In the genomic region with DNA sequence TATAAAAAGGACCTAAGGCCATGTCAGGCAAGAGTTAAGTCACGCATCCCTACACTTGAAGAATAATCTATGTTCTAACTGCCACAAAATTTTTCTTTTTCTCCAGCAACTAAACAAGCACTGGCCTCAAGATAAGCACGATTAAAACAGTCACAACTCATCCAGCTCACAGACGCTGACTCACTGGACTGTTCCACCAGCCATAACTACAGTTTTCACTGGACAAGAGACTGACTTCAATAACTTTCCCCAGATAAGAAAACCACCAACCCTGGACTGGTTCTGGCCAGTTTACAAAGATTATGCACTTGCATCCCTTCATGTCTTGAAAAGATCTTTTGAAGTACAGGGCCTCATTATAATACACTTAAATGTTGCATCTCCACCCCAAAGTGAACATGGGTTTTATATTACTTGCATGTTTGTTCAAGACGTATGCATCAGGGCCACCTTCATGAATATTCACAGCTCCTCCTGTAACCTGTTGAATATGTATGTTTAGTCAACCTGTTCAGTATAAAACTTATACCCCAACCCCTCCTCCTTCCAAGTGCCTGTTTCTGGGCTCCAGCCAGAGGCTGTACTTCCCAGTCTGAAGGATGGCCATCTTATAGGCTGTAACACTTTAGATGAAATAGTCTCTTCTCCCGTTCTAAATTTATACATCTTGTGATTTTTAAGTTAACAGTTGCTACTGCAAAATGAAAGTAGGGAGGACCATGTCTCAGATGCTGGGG, we compare ENCODE assay signal across 1 cellular context.
TF ChIP-seq lines count a peak whose summit lies in the region.

No MANE protein-coding gene starts in this region.

TF ChIP-seq in K562, 482 proteins besides CTCF, POLR2A, EP300 and RAD21 (continued from another document):
- TF ChIP-seq MED1 (CRISPR knock-in tag; IDR thresholded peaks at IDR 0.05; ENCODE audit: borderline replicate concordance) = no peak
- TF ChIP-seq HDAC3 (IDR thresholded peaks at IDR 0.05; ENCODE audit: borderline replicate concordance, partially characterized antibody) = peak; percentile 95
- TF ChIP-seq, protein P1, sequence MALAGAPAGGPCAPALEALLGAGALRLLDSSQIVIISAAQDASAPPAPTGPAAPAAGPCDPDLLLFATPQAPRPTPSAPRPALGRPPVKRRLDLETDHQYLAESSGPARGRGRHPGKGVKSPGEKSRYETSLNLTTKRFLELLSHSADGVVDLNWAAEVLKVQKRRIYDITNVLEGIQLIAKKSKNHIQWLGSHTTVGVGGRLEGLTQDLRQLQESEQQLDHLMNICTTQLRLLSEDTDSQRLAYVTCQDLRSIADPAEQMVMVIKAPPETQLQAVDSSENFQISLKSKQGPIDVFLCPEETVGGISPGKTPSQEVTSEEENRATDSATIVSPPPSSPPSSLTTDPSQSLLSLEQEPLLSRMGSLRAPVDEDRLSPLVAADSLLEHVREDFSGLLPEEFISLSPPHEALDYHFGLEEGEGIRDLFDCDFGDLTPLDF (CRISPR knock-in tag; IDR thresholded peaks at IDR 0.05) = no peak
- TF ChIP-seq ATF7 (IDR thresholded peaks at IDR 0.05) = peak; percentile 90
- no peak for TF ChIP-seq FOXP1 (CRISPR knock-in tag; IDR thresholded peaks at IDR 0.05)
- TF ChIP-seq, protein P2, sequence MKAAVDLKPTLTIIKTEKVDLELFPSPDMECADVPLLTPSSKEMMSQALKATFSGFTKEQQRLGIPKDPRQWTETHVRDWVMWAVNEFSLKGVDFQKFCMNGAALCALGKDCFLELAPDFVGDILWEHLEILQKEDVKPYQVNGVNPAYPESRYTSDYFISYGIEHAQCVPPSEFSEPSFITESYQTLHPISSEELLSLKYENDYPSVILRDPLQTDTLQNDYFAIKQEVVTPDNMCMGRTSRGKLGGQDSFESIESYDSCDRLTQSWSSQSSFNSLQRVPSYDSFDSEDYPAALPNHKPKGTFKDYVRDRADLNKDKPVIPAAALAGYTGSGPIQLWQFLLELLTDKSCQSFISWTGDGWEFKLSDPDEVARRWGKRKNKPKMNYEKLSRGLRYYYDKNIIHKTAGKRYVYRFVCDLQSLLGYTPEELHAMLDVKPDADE (conservative IDR thresholded peaks at IDR 0.05; ENCODE audit: control insufficient read depth, low read depth, low read length) = no peak
- TF ChIP-seq ZNF436 (CRISPR knock-in tag; IDR thresholded peaks at IDR 0.05) = no peak
- peak; percentile 97 for TF ChIP-seq DPF2 (IDR thresholded peaks at IDR 0.05)
- peak; percentile 92 for TF ChIP-seq MAFG (tag; conservative IDR thresholded peaks at IDR 0.05)
- TF ChIP-seq, protein P3, sequence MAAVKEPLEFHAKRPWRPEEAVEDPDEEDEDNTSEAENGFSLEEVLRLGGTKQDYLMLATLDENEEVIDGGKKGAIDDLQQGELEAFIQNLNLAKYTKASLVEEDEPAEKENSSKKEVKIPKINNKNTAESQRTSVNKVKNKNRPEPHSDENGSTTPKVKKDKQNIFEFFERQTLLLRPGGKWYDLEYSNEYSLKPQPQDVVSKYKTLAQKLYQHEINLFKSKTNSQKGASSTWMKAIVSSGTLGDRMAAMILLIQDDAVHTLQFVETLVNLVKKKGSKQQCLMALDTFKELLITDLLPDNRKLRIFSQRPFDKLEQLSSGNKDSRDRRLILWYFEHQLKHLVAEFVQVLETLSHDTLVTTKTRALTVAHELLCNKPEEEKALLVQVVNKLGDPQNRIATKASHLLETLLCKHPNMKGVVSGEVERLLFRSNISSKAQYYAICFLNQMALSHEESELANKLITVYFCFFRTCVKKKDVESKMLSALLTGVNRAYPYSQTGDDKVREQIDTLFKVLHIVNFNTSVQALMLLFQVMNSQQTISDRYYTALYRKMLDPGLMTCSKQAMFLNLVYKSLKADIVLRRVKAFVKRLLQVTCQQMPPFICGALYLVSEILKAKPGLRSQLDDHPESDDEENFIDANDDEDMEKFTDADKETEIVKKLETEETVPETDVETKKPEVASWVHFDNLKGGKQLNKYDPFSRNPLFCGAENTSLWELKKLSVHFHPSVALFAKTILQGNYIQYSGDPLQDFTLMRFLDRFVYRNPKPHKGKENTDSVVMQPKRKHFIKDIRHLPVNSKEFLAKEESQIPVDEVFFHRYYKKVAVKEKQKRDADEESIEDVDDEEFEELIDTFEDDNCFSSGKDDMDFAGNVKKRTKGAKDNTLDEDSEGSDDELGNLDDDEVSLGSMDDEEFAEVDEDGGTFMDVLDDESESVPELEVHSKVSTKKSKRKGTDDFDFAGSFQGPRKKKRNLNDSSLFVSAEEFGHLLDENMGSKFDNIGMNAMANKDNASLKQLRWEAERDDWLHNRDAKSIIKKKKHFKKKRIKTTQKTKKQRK (IDR thresholded peaks at IDR 0.05; ENCODE audit: borderline replicate concordance, low read depth, low read length) = 0 out of 2 replicates have a peak, but pooled peaks have one; percentile 39
- TF ChIP-seq, protein P4, sequence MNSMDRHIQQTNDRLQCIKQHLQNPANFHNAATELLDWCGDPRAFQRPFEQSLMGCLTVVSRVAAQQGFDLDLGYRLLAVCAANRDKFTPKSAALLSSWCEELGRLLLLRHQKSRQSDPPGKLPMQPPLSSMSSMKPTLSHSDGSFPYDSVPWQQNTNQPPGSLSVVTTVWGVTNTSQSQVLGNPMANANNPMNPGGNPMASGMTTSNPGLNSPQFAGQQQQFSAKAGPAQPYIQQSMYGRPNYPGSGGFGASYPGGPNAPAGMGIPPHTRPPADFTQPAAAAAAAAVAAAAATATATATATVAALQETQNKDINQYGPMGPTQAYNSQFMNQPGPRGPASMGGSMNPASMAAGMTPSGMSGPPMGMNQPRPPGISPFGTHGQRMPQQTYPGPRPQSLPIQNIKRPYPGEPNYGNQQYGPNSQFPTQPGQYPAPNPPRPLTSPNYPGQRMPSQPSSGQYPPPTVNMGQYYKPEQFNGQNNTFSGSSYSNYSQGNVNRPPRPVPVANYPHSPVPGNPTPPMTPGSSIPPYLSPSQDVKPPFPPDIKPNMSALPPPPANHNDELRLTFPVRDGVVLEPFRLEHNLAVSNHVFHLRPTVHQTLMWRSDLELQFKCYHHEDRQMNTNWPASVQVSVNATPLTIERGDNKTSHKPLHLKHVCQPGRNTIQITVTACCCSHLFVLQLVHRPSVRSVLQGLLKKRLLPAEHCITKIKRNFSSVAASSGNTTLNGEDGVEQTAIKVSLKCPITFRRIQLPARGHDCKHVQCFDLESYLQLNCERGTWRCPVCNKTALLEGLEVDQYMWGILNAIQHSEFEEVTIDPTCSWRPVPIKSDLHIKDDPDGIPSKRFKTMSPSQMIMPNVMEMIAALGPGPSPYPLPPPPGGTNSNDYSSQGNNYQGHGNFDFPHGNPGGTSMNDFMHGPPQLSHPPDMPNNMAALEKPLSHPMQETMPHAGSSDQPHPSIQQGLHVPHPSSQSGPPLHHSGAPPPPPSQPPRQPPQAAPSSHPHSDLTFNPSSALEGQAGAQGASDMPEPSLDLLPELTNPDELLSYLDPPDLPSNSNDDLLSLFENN (IDR thresholded peaks at IDR 0.05; ENCODE audit: low read depth in 2 of 2, low read length in 2 of 2) = peak in 1 of 2 experiments; percentile 71; a peak in 1 of 4 replicates
- TF ChIP-seq CREM (IDR thresholded peaks at IDR 0.05; ENCODE audit: low read depth) = peak; percentile 77
- TF ChIP-seq FOXK1 (CRISPR knock-in tag; IDR thresholded peaks at IDR 0.05; ENCODE audit: borderline replicate concordance) = no peak
- peak in 1 of 2 experiments; percentile 90; a peak in 2 of 4 replicates for TF ChIP-seq ARNT (IDR thresholded peaks at IDR 0.05)
- no peak for TF ChIP-seq ZNF23 (CRISPR knock-in tag; IDR thresholded peaks at IDR 0.05)
- peak; percentile 84 for TF ChIP-seq SMARCC2 (IDR thresholded peaks at IDR 0.05; ENCODE audit: low read depth)
- TF ChIP-seq ZNF263 (CRISPR knock-in tag; IDR thresholded peaks at IDR 0.05; ENCODE audit: borderline replicate concordance) = no peak; the same call in 1 of the 2 replicates
- peak; percentile 97 for TF ChIP-seq NCOR1 (IDR thresholded peaks at IDR 0.05)
- TF ChIP-seq FOXJ3 (CRISPR knock-in tag; IDR thresholded peaks at IDR 0.05) = no peak
- no peak for TF ChIP-seq HLTF (IDR thresholded peaks at IDR 0.05)
- TF ChIP-seq, protein P5, sequence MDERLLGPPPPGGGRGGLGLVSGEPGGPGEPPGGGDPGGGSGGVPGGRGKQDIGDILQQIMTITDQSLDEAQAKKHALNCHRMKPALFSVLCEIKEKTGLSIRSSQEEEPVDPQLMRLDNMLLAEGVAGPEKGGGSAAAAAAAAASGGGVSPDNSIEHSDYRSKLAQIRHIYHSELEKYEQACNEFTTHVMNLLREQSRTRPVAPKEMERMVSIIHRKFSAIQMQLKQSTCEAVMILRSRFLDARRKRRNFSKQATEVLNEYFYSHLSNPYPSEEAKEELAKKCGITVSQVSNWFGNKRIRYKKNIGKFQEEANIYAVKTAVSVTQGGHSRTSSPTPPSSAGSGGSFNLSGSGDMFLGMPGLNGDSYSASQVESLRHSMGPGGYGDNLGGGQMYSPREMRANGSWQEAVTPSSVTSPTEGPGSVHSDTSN (CRISPR knock-in tag; IDR thresholded peaks at IDR 0.05; ENCODE audit: low read depth) = no peak
- TF ChIP-seq, protein P5 (tag; conservative IDR thresholded peaks at IDR 0.05; ENCODE audit: low read depth) = peak; percentile 86
- TF ChIP-seq, protein P6, sequence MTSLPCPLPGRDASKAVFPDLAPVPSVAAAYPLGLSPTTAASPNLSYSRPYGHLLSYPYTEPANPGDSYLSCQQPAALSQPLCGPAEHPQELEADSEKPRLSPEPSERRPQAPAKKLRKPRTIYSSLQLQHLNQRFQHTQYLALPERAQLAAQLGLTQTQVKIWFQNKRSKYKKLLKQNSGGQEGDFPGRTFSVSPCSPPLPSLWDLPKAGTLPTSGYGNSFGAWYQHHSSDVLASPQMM (CRISPR knock-in tag; IDR thresholded peaks at IDR 0.05) = no peak
- TF ChIP-seq ZNF57 (CRISPR knock-in tag; IDR thresholded peaks at IDR 0.05) = 0 out of 2 replicates have a peak, but pooled peaks have one; percentile 27
- no peak for TF ChIP-seq ZNF282 (CRISPR knock-in tag; IDR thresholded peaks at IDR 0.05)
- TF ChIP-seq NCOA2 (IDR thresholded peaks at IDR 0.05; ENCODE audit: partially characterized antibody in 2 of 2) = peak in 1 of 2 experiments; percentile 66
- TF ChIP-seq, protein P7, sequence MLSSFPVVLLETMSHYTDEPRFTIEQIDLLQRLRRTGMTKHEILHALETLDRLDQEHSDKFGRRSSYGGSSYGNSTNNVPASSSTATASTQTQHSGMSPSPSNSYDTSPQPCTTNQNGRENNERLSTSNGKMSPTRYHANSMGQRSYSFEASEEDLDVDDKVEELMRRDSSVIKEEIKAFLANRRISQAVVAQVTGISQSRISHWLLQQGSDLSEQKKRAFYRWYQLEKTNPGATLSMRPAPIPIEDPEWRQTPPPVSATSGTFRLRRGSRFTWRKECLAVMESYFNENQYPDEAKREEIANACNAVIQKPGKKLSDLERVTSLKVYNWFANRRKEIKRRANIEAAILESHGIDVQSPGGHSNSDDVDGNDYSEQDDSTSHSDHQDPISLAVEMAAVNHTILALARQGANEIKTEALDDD (IDR thresholded peaks at IDR 0.05) = peak; percentile 99
